20 cellular contexts compared by ENCODE assay signal in genomic region chr2:216392945-216393840, GRCh38. TPM values are rescaled to one million over a fixed set of nuclear protein-coding genes. Genes with fewer than 3 reads are reported as not detected.
"Had no signal": no experiment of that assay in that cellular context is flagged by ENCODE, and none has a peak within 500 bp of the region (broad histone marks: within the 10 kb centered on the region; RNA-seq: fewer than 3 reads in every experiment).

No MANE protein-coding gene starts in this region.

- H3K4me1 ChIP-seq: right atrium auricular region, sigmoid colon, testis, tibial nerve had no signal

- ATAC-seq: effector memory CD8-positive, alpha-beta T cell; heart left ventricle; left colon; left ventricle myocardium superior; stimulated activated naive B cell treated with anti-CD40 and anti-IgM and Interleukin-4, amounts not matched to agents 10 μg/mL and 1 μg/mL and 100 μg/mL, for 72 hours; stimulated activated naive CD8-positive, alpha-beta T cell treated with anti-CD3 and anti-CD28 coated beads, Interleukin-15, amount 100 ng/mL, for 72 hours had no signal

- DNase-seq: effector memory CD8-positive, alpha-beta T cell; foreskin melanocyte; heart left ventricle; hippocampal formation; left colon; left ventricle myocardium superior; naive B cell; posterior cingulate gyrus; sigmoid colon; stimulated activated CD4-positive, alpha-beta T cell treated with anti-CD3 and anti-CD28 coated beads, Interleukin-2, amount 100 ng/mL, for 24 hours; stimulated activated CD4-positive, alpha-beta T cell treated with anti-CD3 and anti-CD28 coated beads, Interleukin-4, amount 100 ng/mL, for 4 hours; stimulated activated naive B cell treated with anti-CD40 and anti-IgM and Interleukin-4, amounts not matched to agents 10 μg/mL and 1 μg/mL and 100 μg/mL, for 72 hours; stimulated activated naive CD8-positive, alpha-beta T cell treated with anti-CD3 and anti-CD28 coated beads, Interleukin-15, amount 100 ng/mL, for 72 hours; testis had no signal

- H3K27me3 ChIP-seq: right atrium auricular region, sigmoid colon, testis had no signal

- H3K27ac ChIP-seq: heart left ventricle, right atrium auricular region, sigmoid colon, skin epidermis, testis, tibial nerve had no signal

- H3K4me3 ChIP-seq: heart left ventricle, lung, right atrium auricular region, sigmoid colon, skin epidermis, testis, tibial nerve had no signal

- H3K36me3 ChIP-seq: heart left ventricle, right atrium auricular region, sigmoid colon, tibial nerve had no signal

- H3K9me3 ChIP-seq: heart left ventricle, right atrium auricular region, sigmoid colon, testis, tibial nerve had no signal

RNA-seq across cellular contexts. Expression of gene MARCHF4, which starts 20.9 kb away (rescaled TPM):
- total RNA-seq: left ventricle myocardium superior, subcutaneous adipose tissue, tibial nerve, ureter had no signal
